Comparison of ENCODE assay signal across 36 cellular contexts in the genomic region with DNA sequence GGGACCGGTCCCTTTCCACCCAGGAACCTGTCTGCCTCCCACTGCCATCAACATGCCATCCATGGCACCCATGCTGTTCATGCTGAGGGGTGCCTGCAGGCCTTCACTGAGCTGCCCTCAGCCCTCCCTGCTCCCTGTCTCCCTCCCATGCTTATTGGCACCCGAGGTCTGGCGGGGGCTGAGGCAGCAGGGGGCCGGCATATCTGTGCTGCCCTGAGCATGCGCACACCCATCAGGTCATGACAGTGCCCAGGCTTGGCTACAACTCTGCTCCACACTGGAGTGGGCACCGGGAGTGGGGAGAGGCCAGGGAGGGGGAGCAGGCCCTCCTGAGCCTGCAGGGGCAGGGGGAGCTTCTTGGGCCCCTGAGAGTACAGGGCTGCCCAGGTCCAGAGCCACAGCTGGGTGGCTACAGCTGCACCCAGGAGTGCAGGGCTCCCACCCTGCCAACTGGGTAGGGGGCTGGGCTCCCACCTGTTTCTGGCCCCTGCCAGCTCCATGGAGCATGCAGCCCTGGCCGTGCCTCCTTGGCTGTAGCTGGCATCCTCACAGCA.
"Had no signal": no experiment of that assay in that cellular context is flagged by ENCODE, and none has a peak within 500 bp of the region (broad histone marks: within the 10 kb centered on the region; RNA-seq: fewer than 3 reads in every experiment).

No MANE protein-coding gene starts in this region.

- H3K4me3 Mint-ChIP-seq: activated B cell treated with CpG ODN at 0.5 μM for 24 hours; activated CD4-positive, alpha-beta memory T cell treated with anti-CD3 and anti-CD28 coated beads for 36 hours; activated CD4-positive, alpha-beta T cell treated with anti-CD3 and anti-CD28 coated beads, Interleukin-2, amount 10 ng/mL, durations not matched to agents 24 days and 14 days; activated CD8-positive, alpha-beta T cell treated with anti-CD3 and anti-CD28 coated beads for 36 hours; activated naive CD4-positive, alpha-beta T cell treated with anti-CD3 and anti-CD28 coated beads for 36 hours; activated naive CD8-positive, alpha-beta T cell treated with anti-CD3 and anti-CD28 coated beads for 36 hours; activated T-cell treated with anti-CD3 and anti-CD28 coated beads, Interleukin-2, amount 50 U/mL, for 4 hours; activated T-cell treated with anti-CD3 and anti-CD28 coated beads, Interleukin-2, amount 50 U/mL, for 72 hours; activated T-helper 1 cell treated with anti-CD3 and anti-CD28 coated beads, Interleukin-12 subunit alpha, Interleukin-12 subunit beta, Interleukin-2, Interleukin-4 antibody, amounts not matched to agents 30 ng/mL and 10 ng/mL and 1 ng/mL, durations not matched to agents 14 hours and 24 hours and 36 hours; activated T-helper 17 cell treated with anti-CD3 and anti-CD28 coated beads, Interleukin-2, amount 50 U/mL, for 72 hours; T-helper 1 cell treated with Interleukin-12 subunit alpha and Interleukin-12 subunit beta and Interleukin-4 antibody, amounts not matched to agents 30 μg/mL and 1 μg/mL, for 36 hours; T-helper 2 cell treated with Interferon-gamma antibody and Interleukin-4, amounts not matched to agents 5 μg/mL and 100 μg/mL, for 36 hours had no signal

- H3K4me1 Mint-ChIP-seq: activated B cell treated with CpG ODN at 0.5 μM for 24 hours; activated CD4-positive, alpha-beta T cell treated with anti-CD3 and anti-CD28 coated beads, Interleukin-2, amount 10 ng/mL, durations not matched to agents 24 days and 14 days; activated naive CD8-positive, alpha-beta T cell treated with anti-CD3 and anti-CD28 coated beads for 36 hours; activated T-helper 17 cell treated with anti-CD3 and anti-CD28 coated beads, Interleukin-2, amount 50 U/mL, for 72 hours had no signal

- H3K36me3 ChIP-seq: adrenal gland, brain microvascular endothelial cell, breast epithelium had no signal

- H3K9me3 Mint-ChIP-seq: activated CD4-positive, alpha-beta T cell treated with anti-CD3 and anti-CD28 coated beads, Interleukin-2, amount 10 ng/mL, durations not matched to agents 24 days and 14 days; activated T-helper 17 cell treated with anti-CD3 and anti-CD28 coated beads, Interleukin-2, amount 50 U/mL, for 72 hours; T-helper 1 cell treated with Interleukin-12 subunit alpha and Interleukin-12 subunit beta and Interleukin-4 antibody, amounts not matched to agents 30 μg/mL and 1 μg/mL, for 36 hours had no signal

- FAIRE-seq: astrocyte, TTC549 had no signal

- H3K4me3 ChIP-seq: adrenal gland, body of pancreas, breast epithelium had no signal

- H3K27ac ChIP-seq: adrenal gland, body of pancreas, brain microvascular endothelial cell, breast epithelium, VCaP had no signal

- H3K27ac Mint-ChIP-seq: activated B cell treated with CpG ODN at 0.5 μM for 24 hours; activated CD4-positive, alpha-beta memory T cell treated with anti-CD3 and anti-CD28 coated beads for 36 hours; activated CD4-positive, alpha-beta T cell treated with anti-CD3 and anti-CD28 coated beads, Interleukin-2, amount 10 ng/mL, durations not matched to agents 24 days and 14 days; activated CD8-positive, alpha-beta T cell treated with anti-CD3 and anti-CD28 coated beads for 36 hours; activated naive CD4-positive, alpha-beta T cell treated with anti-CD3 and anti-CD28 coated beads for 36 hours; activated naive CD4-positive, alpha-beta T cell treated with anti-CD3 and anti-CD28 coated beads, Interleukin-2, amount 50 U/mL, for 72 hours; activated naive CD8-positive, alpha-beta T cell treated with anti-CD3 and anti-CD28 coated beads for 36 hours; activated T-cell treated with anti-CD3 and anti-CD28 coated beads, Interleukin-2, amount 50 U/mL, for 72 hours; activated T-helper 1 cell treated with anti-CD3 and anti-CD28 coated beads, Interleukin-12 subunit alpha, Interleukin-12 subunit beta, Interleukin-2, Interleukin-4 antibody, amounts not matched to agents 30 ng/mL and 10 ng/mL and 1 ng/mL, durations not matched to agents 14 hours and 24 hours and 36 hours; activated T-helper 17 cell treated with anti-CD3 and anti-CD28 coated beads, Interleukin-2, amount 50 U/mL, for 72 hours; T-helper 1 cell treated with Interleukin-12 subunit alpha and Interleukin-12 subunit beta and Interleukin-4 antibody, amounts not matched to agents 30 μg/mL and 1 μg/mL, for 36 hours; T-helper 2 cell treated with Interferon-gamma antibody and Interleukin-4, amounts not matched to agents 5 μg/mL and 100 μg/mL, for 36 hours had no signal

- DNase-seq: activated B cell treated with CpG ODN at 0.5 μM for 24 hours; activated CD4-positive, alpha-beta memory T cell treated with anti-CD3 and anti-CD28 coated beads for 36 hours; activated CD4-positive, alpha-beta T cell treated with anti-CD3 and anti-CD28 coated beads for 4 hours; activated CD4-positive, alpha-beta T cell treated with anti-CD3 and anti-CD28 coated beads, Interleukin-2, amount 10 ng/mL, durations not matched to agents 24 days and 14 days; activated CD4-positive, alpha-beta T cell treated with anti-CD3 and anti-CD28 coated beads, Interleukin-2, amount 50 U/mL, for 1 hour; activated CD4-positive, alpha-beta T cell treated with anti-CD3 and anti-CD28 coated beads, Interleukin-2, amount 50 U/mL, for 4 hours; activated CD4-positive, CD25-positive, alpha-beta regulatory T cell treated with anti-CD3 and anti-CD28 coated beads, Interleukin-2, amount 50 U/mL, for 72 hours; activated CD8-positive, alpha-beta memory T cell treated with anti-CD3 and anti-CD28 coated beads, Interleukin-2, amount 50 U/mL, for 4 hours; activated CD8-positive, alpha-beta T cell treated with anti-CD3 and anti-CD28 coated beads for 36 hours; activated effector memory CD4-positive, alpha-beta T cell treated with anti-CD3 and anti-CD28 coated beads, Interleukin-2, amount 50 U/mL, for 16 hours; activated gamma-delta T cell treated with Interleukin-2 at 50 U/mL for 16 hours; activated naive CD4-positive, alpha-beta T cell; activated naive CD4-positive, alpha-beta T cell treated with anti-CD3 and anti-CD28 coated beads for 36 hours; activated naive CD4-positive, alpha-beta T cell treated with anti-CD3 and anti-CD28 coated beads, Interleukin-2, amount 50 U/mL, for 16 hours; activated naive CD8-positive, alpha-beta T cell treated with anti-CD3 and anti-CD28 coated beads for 36 hours; activated T-cell treated with anti-CD3 and anti-CD28 coated beads for 4 hours; activated T-cell treated with anti-CD3 and anti-CD28 coated beads, Interleukin-2, amount 50 U/mL, for 1 hour; activated T-cell treated with anti-CD3 and anti-CD28 coated beads, Interleukin-2, amount 50 U/mL, for 4 hours; activated T-cell treated with anti-CD3 and anti-CD28 coated beads, Interleukin-2, amount 50 U/mL, for 72 hours; adrenal gland; amniotic stem cell; body of pancreas; brain microvascular endothelial cell; central memory CD4-positive, alpha-beta T cell; T-helper 1 cell; T-helper 2 cell; T-helper 9 cell had no signal

- H3K27me3 ChIP-seq: adrenal gland, body of pancreas, brain microvascular endothelial cell had no signal

- H3K27me3 Mint-ChIP-seq: activated B cell treated with CpG ODN at 0.5 μM for 24 hours; activated CD4-positive, alpha-beta memory T cell treated with anti-CD3 and anti-CD28 coated beads for 36 hours; activated CD4-positive, alpha-beta T cell treated with anti-CD3 and anti-CD28 coated beads, Interleukin-2, amount 10 ng/mL, durations not matched to agents 24 days and 14 days; activated CD8-positive, alpha-beta T cell treated with anti-CD3 and anti-CD28 coated beads for 36 hours; activated naive CD8-positive, alpha-beta T cell treated with anti-CD3 and anti-CD28 coated beads for 36 hours; activated T-helper 17 cell treated with anti-CD3 and anti-CD28 coated beads, Interleukin-2, amount 50 U/mL, for 72 hours had no signal

- H3K9me3 ChIP-seq: adrenal gland, body of pancreas, breast epithelium had no signal

- H3K36me3 Mint-ChIP-seq: activated CD4-positive, alpha-beta memory T cell treated with anti-CD3 and anti-CD28 coated beads for 36 hours; activated naive CD8-positive, alpha-beta T cell treated with anti-CD3 and anti-CD28 coated beads for 36 hours had no signal

- H3K4me1 ChIP-seq: adrenal gland, body of pancreas, breast epithelium had no signal
